In genomic region chr12:104526320-104526719, GRCh38 we compare ENCODE assay signal across 1 cellular context.
TF ChIP-seq lines count a peak whose summit lies in the region.

No MANE protein-coding gene starts in this region.

TF ChIP-seq in H1, 55 proteins besides CTCF, POLR2A, EP300 and RAD21:
- TF ChIP-seq HDAC2 (IDR thresholded peaks at IDR 0.05; ENCODE audit: borderline replicate concordance in 1 of 2, low read depth in 2 of 2, low read length in 2 of 2) (peak; percentile 67 to 92; a peak in 1 of 4 replicates), JUN (IDR thresholded peaks at IDR 0.05; ENCODE audit: low read depth, low read length) (no peak), NANOG (IDR thresholded peaks at IDR 0.05; ENCODE audit: insufficient read depth, low read depth, low read length, poor library complexity, severe bottlenecking) (peak; percentile 97), YY1 (IDR thresholded peaks at IDR 0.05; ENCODE audit: low read depth, low read length) (peak; percentile 58; the same call in 1 of the 2 replicates), CEBPB (IDR thresholded peaks at IDR 0.05; ENCODE audit: low read depth, low read length) (no peak), BCL11A (IDR thresholded peaks at IDR 0.05; ENCODE audit: low read depth in 2 of 2, low read length in 2 of 2) (peak in 1 of 2 experiments; percentile 47), TEAD4 (IDR thresholded peaks at IDR 0.05; ENCODE audit: low read depth, low read length) (0 out of 2 replicates have a peak, but pooled peaks have one; percentile 11), EGR1 (IDR thresholded peaks at IDR 0.05; ENCODE audit: borderline replicate concordance, low read depth, low read length) (0 out of 2 replicates have a peak, but pooled peaks have one; percentile 14), ZNF274 (IDR thresholded peaks at IDR 0.05; ENCODE audit: borderline replicate concordance, extremely low read depth, low read length) (no peak), FOSL1 (IDR thresholded peaks at IDR 0.05; ENCODE audit: insufficient read depth, low read depth, low read length) (no peak), SP1 (IDR thresholded peaks at IDR 0.05; ENCODE audit: low read depth, low read length) (peak; percentile 37; the same call in 1 of the 2 replicates), CTBP2 (IDR thresholded peaks at IDR 0.05; ENCODE audit: borderline replicate concordance, insufficient read depth, insufficient read length, low read length) (peak; percentile 84), TCF12 (IDR thresholded peaks at IDR 0.05; ENCODE audit: low read depth, low read length) (0 out of 2 replicates have a peak, but pooled peaks have one; percentile 43)
